ENCODE assay signal across 1 cellular context in genomic region chr7:7978860-7979259, GRCh38.
A peak's percentile ranks its signal among the peaks of the same experiment; 100 is the strongest.
TF ChIP-seq lines count a peak whose summit lies in the region.

No MANE protein-coding gene starts in this region.

TF ChIP-seq in K562, 482 proteins besides CTCF, POLR2A, EP300 and RAD21:
- TF ChIP-seq PBX2 (CRISPR knock-in tag; IDR thresholded peaks at IDR 0.05; ENCODE audit: low read depth) (no peak), PBX2 (tag; conservative IDR thresholded peaks at IDR 0.05; ENCODE audit: low read depth) (peak; percentile 60; the same call in 1 of the 2 replicates), MEIS2 (IDR thresholded peaks at IDR 0.05; ENCODE audit: partially characterized antibody) (peak; percentile 75), CEBPB (tag; IDR thresholded peaks at IDR 0.05) (peak; percentile 21), MYNN (IDR thresholded peaks at IDR 0.05) (no peak), MYNN (CRISPR knock-in tag; IDR thresholded peaks at IDR 0.05) (no peak), GTF2A2 (tag; IDR thresholded peaks at IDR 0.05) (no peak), HMBOX1 (IDR thresholded peaks at IDR 0.05) (0 out of 2 replicates have a peak, but pooled peaks have one; percentile 23)
